ENCODE assay signal across 8 cellular contexts in the genomic region with DNA sequence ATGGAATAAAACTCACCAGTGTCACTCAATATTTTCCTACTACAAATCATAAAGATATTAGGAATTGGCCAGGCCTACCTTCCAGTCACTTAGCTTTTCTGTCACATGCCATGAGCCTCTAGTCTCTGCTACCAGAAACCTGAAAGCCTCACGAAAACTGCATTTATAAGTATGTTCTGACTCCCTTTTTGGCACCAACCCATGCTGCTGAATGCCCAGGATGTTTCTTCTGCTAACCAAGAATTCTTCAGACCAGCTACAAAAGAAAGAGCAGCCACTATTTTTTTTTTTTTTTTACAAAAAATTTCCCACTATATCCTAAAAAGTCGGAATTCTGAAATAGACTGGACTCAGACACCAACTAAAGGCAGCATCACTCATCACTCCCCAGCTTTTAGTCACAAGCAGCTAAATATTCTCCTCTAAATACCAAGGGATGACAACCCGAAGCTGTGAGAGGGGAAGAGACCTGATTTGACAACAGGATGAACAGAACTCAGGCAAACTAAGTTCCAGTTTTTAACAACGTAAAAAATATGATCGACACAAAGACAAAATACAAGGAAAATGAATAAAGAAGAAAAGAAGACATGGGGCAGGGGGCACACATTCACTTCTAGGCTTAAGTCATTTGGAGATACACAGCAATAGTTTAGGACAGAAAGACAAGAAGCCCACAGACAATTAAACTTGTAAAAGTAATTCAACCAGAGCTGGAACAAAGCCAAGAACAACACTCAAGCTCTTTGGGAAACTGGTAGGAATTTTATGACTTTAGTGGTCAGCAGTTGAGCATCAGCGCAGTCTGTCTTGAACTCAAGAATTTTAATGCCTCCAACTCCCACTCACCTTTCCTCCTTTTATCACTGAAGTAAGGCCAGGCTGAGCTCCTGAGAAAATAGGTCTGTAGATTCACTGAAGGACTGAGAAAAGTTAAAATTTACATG. TPM values are rescaled to one million over a fixed set of nuclear protein-coding genes. Genes with fewer than 3 reads are reported as not detected.
A peak's percentile ranks its signal among the peaks of the same experiment; 100 is the strongest.
DNase-seq lines count a peak whose midpoint lies in the region; ATAC-seq and TF ChIP-seq lines count a peak whose summit lies in the region.

No MANE protein-coding gene starts in this region.

- peak overlapping the region; percentile 98 for H3K4me3 Mint-ChIP-seq in activated naive CD4-positive, alpha-beta T cell treated with anti-CD3 and anti-CD28 coated beads, Interleukin-2, amount 50 U/mL, for 24 hours
- H3K4me3 Mint-ChIP-seq in nephron = peak overlapping the region; percentile 98 to 99 (median 99)

- no peaks in the 10 kb centered on the region for H3K9me3 ChIP-seq in OCI-LY3 (ENCODE audit: insufficient read depth, low read length)

- H3K4me3 ChIP-seq in OCI-LY3 (ENCODE audit: low read length) (peak overlapping the region; percentile 91), dorsolateral prefrontal cortex (peak overlapping the region; percentile 47 to 97 (median 89))

- ATAC-seq in HG03045 (IDR thresholded peaks at IDR 0.05; ENCODE audit: unreplicated experiment) (no peak), HG02884 (IDR thresholded peaks at IDR 0.05; ENCODE audit: unreplicated experiment) (no peak), HG02642 (IDR thresholded peaks at IDR 0.05; ENCODE audit: poor library complexity, unreplicated experiment) (no peak)

- H3K27me3 Mint-ChIP-seq in activated naive CD4-positive, alpha-beta T cell treated with anti-CD3 and anti-CD28 coated beads, Interleukin-2, amount 50 U/mL, for 24 hours = no peaks in the 10 kb centered on the region
- H3K27me3 Mint-ChIP-seq in nephron (ENCODE audit: low read depth) = no peaks in the 10 kb centered on the region

- TF ChIP-seq CTCF in OCI-LY3 (IDR thresholded peaks at IDR 0.05; ENCODE audit: low read depth, low read length) (no peak), dorsolateral prefrontal cortex (IDR thresholded peaks at IDR 0.05 in 54 of 56, conservative IDR thresholded peaks at IDR 0.05 in 2 of 56; ENCODE audit: low read depth in 1 of 56, partially characterized antibody in 56 of 56) (no peak), nephron (IDR thresholded peaks at IDR 0.05; ENCODE audit: unreplicated experiment in 3 of 3) (no peak)

- no peaks in the 10 kb centered on the region for H3K27me3 ChIP-seq in OCI-LY3 (ENCODE audit: low read depth, low read length)
- H3K27me3 ChIP-seq in dorsolateral prefrontal cortex = no peaks in the 10 kb centered on the region

- peak overlapping the region; percentile 94 for H3K9ac ChIP-seq in OCI-LY3 (ENCODE audit: low read length)

- no peak for DNase-seq in activated naive CD4-positive, alpha-beta T cell treated with anti-CD3 and anti-CD28 coated beads, Interleukin-2, amount 50 U/mL, for 16 hours
- peak in 1 of 10 donors; percentile 24 for DNase-seq in dorsolateral prefrontal cortex

- H3K36me3 ChIP-seq in OCI-LY3 (replicated peaks; ENCODE audit: low read depth, low read length) = peaks cover 21% of the 10 kb centered on the region

- H3K27ac Mint-ChIP-seq in activated naive CD4-positive, alpha-beta T cell treated with anti-CD3 and anti-CD28 coated beads, Interleukin-2, amount 50 U/mL, for 24 hours = peak overlapping the region; percentile 98
- peak overlapping the region; percentile 86 to 100 (median 97) for H3K27ac Mint-ChIP-seq in nephron

- peaks cover 26% of the 10 kb centered on the region; the same call in 1 of the 2 replicates for H4K20me1 ChIP-seq in OCI-LY3 (ENCODE audit: insufficient read depth, low read length)

- H3K4me1 Mint-ChIP-seq in activated naive CD4-positive, alpha-beta T cell treated with anti-CD3 and anti-CD28 coated beads, Interleukin-2, amount 50 U/mL, for 24 hours = peaks cover 61% of the 10 kb centered on the region
- H3K4me1 Mint-ChIP-seq in nephron = peaks cover 45% of the 10 kb centered on the region

- peaks cover 65% of the 10 kb centered on the region for H3K79me2 ChIP-seq in OCI-LY3 (ENCODE audit: low read length)

- intact Hi-C loops in dorsolateral prefrontal cortex (cut with DNase I) = loop anchor here in 1 of 2 donors (5.0 to 10.0 kb wide), 2 partner anchors 114 to 178 kb away; partner anchors contain the start of gene KCNJ9

- no peaks in the 10 kb centered on the region for H3K9me3 Mint-ChIP-seq in activated naive CD4-positive, alpha-beta T cell treated with anti-CD3 and anti-CD28 coated beads, Interleukin-2, amount 50 U/mL, for 24 hours
- no peaks in the 10 kb centered on the region for H3K9me3 Mint-ChIP-seq in nephron

- peak overlapping the region; percentile 89 for H3K4me2 ChIP-seq in OCI-LY3 (ENCODE audit: low read length)

- H3K27ac ChIP-seq in OCI-LY3 (ENCODE audit: low read length) (peak overlapping the region; percentile 94), dorsolateral prefrontal cortex (peak overlapping the region in 58 of 59 donors; percentile 3 to 100 (median 98))

- H3K36me3 Mint-ChIP-seq in activated naive CD4-positive, alpha-beta T cell treated with anti-CD3 and anti-CD28 coated beads, Interleukin-2, amount 50 U/mL, for 24 hours = peaks cover 8% of the 10 kb centered on the region
- peaks cover 5% of the 10 kb centered on the region for H3K36me3 Mint-ChIP-seq in nephron (ENCODE audit: low read depth)

- no peak overlapping the region for H2AFZ ChIP-seq in OCI-LY3 (ENCODE audit: low read depth, low read length)

- peaks cover 31% of the 10 kb centered on the region for H3K4me1 ChIP-seq in OCI-LY3 (ENCODE audit: low read length)

RNA-seq across cellular contexts. Expression of gene DCAF8, which starts 1.6 kb away (rescaled TPM):
- 100 to 1,000 TPM; 111 to 260 (median 188) TPM for total RNA-seq in dorsolateral prefrontal cortex

RNA-seq across cellular contexts. Expression of gene PEX19, which starts 24.2 kb away (rescaled TPM):
- total RNA-seq in dorsolateral prefrontal cortex = 100 to 1,000 TPM in 52 of 120 experiments, 10 to 100 TPM in 68; 63.4 to 123 (median 97.5) TPM

RNA-seq across cellular contexts. Expression of gene PEA15, which starts 55.5 kb away (rescaled TPM):
- 100 to 1,000 TPM; 342 to 812 (median 617) TPM for total RNA-seq in dorsolateral prefrontal cortex
